8 cellular contexts compared by ENCODE assay signal in genomic region chr7:1432411-1433082, GRCh38. TPM values are rescaled to one million over a fixed set of nuclear protein-coding genes. Genes with fewer than 3 reads are reported as not detected.
DNase-seq lines count a peak whose midpoint lies in the region; ATAC-seq and TF ChIP-seq lines count a peak whose summit lies in the region.

No MANE protein-coding gene starts in this region.

- H3K4me1 Mint-ChIP-seq in endodermal cell, result no peaks in the 10 kb centered on the region

- H3K27ac Mint-ChIP-seq in endodermal cell, result no peak overlapping the region

- no peaks in the 10 kb centered on the region for H3K36me3 Mint-ChIP-seq in endodermal cell (ENCODE audit: low read depth)

- no peaks in the 10 kb centered on the region for H3K36me3 ChIP-seq in BE2C
- no peaks in the 10 kb centered on the region for H3K36me3 ChIP-seq in endodermal cell (ENCODE audit: control insufficient read depth, insufficient read depth, low read length)

- no peak overlapping the region for H3K9ac ChIP-seq in endodermal cell (ENCODE audit: extremely low read depth, low read length, poor library complexity, severe bottlenecking)

- peaks cover 2% of the 10 kb centered on the region for H3K27me3 Mint-ChIP-seq in endodermal cell (ENCODE audit: insufficient read depth)

- no peak overlapping the region for H3K4me3 Mint-ChIP-seq in endodermal cell

- WGBS in endodermal cell (ENCODE audit: insufficient coverage in 1 of 2, insufficient read length in 1 of 2), 2 experiments, result 29 to 35% methylated on average over 13 to 30 of the region's 30 CpGs

- peak; percentile 73 for ATAC-seq in GM21447 (IDR thresholded peaks at IDR 0.05; ENCODE audit: unreplicated experiment)

- DNase-seq in BE2C (peak; percentile 80), NCI-H460 (ENCODE audit: extremely low read depth, low read depth) (peak; percentile 61), endodermal cell (peak; percentile 95), myocyte (ENCODE audit: low read depth) (peak; percentile 75), NCI-H1048 (lab: John Stamatoyannopoulos, UW) (no peak)
- DNase-seq in activated CD8-positive, alpha-beta memory T cell treated with anti-CD3 and anti-CD28 coated beads, Interleukin-2, amount 50 U/mL, for 1 hour (ENCODE audit: extremely low read depth), result peak; percentile 36
- DNase-seq in stimulated activated CD8-positive, alpha-beta memory T cell treated with anti-CD3 and anti-CD28 coated beads, Interleukin-7, amount 100 ng/mL, for 48 hours (ENCODE audit: extremely low read depth in 1 of 2, low read depth in 1 of 2), result peak; percentile 47 to 60

- no peak overlapping the region for H3K4me3 ChIP-seq in BE2C (ENCODE audit: low read depth, low read length)
- no peak overlapping the region for H3K4me3 ChIP-seq in endodermal cell (ENCODE audit: low read length)

- no peaks in the 10 kb centered on the region for H3K9me3 Mint-ChIP-seq in endodermal cell

- no peak overlapping the region for H3K27ac ChIP-seq in endodermal cell (ENCODE audit: low read depth, low read length)

- peaks cover 70% of the 10 kb centered on the region for H3K27me3 ChIP-seq in BE2C
- no peaks in the 10 kb centered on the region for H3K27me3 ChIP-seq in endodermal cell (ENCODE audit: control insufficient read depth, insufficient read depth, low read length, poor library complexity, severe bottlenecking)

- TF ChIP-seq CTCF in BE2C (IDR thresholded peaks at IDR 0.05; ENCODE audit: low read depth, low read length), result peak; percentile 95
- TF ChIP-seq CTCF in endodermal cell (conservative IDR thresholded peaks at IDR 0.05), result peak; percentile 96

- no peaks in the 10 kb centered on the region for H3K9me3 ChIP-seq in BE2C
- no peaks in the 10 kb centered on the region for H3K9me3 ChIP-seq in endodermal cell (ENCODE audit: control insufficient read depth, low read length)

- H3K4me1 ChIP-seq in BE2C (no peaks in the 10 kb centered on the region), endodermal cell (ENCODE audit: control insufficient read depth, insufficient read depth, low read length) (no peaks in the 10 kb centered on the region)

RNA-seq across cellular contexts. Expression of gene MICALL2, which starts 26.7 kb away (rescaled TPM):
- 0.34 TPM for polyA plus RNA-seq in BE2C (2012; ENCODE audit: insufficient read depth, insufficient read length, low read depth)
- 3.7 and 9.6 TPM in 2 replicates for total RNA-seq in NCI-H460 (2014; rRNA removed; shearing (Covaris generic))
- polyA plus RNA-seq in NCI-H460 (2014; cell fraction: nucleus; rRNA removed), result 64.2 and 74.5 TPM in 2 replicates
- 10 to 100 TPM; 19.4 to 24.8 TPM for total RNA-seq in endodermal cell
- polyA plus RNA-seq in endodermal cell (2013, experiment 1 of 2), result 25.2 TPM
- polyA plus RNA-seq in endodermal cell (2013, experiment 2 of 2), result 26.2 TPM
- total RNA-seq in myocyte, result 25.4 and 36.7 TPM in 2 replicates
- polyA plus RNA-seq in myocyte (2012), result 26.9 TPM
